In the genomic region with DNA sequence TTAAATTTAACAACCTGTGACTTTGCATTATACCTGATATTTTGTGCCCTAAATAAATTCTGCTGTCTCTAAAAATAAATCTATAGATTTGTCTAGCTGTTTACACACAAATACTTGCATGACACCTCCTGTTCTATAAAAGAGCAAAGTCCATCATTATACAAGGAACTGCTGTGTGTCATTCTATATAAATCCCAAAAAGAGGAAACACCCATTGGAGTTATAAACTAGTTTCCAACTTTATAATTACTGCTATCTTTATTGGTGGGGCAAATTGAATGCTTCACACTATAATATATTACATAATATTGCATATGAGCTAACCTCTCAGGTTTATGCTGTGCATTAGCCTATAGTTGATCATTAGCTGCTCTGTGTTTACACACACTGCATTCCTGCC, we compare ENCODE assay signal across 21 cellular contexts.
"Had no signal": no experiment of that assay in that cellular context is flagged by ENCODE, and none has a peak within 500 bp of the region (broad histone marks: within the 10 kb centered on the region; RNA-seq: fewer than 3 reads in every experiment).

No MANE protein-coding gene starts in this region.

- ATAC-seq: HepG2, Right ventricle myocardium inferior, SK-N-SH treated with all-trans-retinoic acid at 6 μM for 48 hours had no signal

- H3K9me3 ChIP-seq: Peyer's patch, SJCRH30 had no signal

- H3K27ac ChIP-seq: PC-9, SJCRH30 had no signal

- H3K4me1 ChIP-seq: SJCRH30 had no signal

- H2AFZ ChIP-seq: PC-9 had no signal

- DNase-seq: IMR-90, Karpas-422, KG1, MM.1S, NCI-H1092 treated with DMSO at 0.1 percent for 48 hours, NCI-H1436, NCI-H187, NCI-H2029, NCI-H2081 treated with DMSO at 0.1 percent for 48 hours, NCI-H2171 treated with DMSO at 0.1 percent for 48 hours, NCI-H524, NCI-H69, NCI-H774, OCI-M1, PC-9, Peyer's patch, SHP77 treated with DMSO at 0.1 percent for 48 hours, SJCRH30 had no signal

- FAIRE-seq: HepG2 had no signal

- H3K36me3 ChIP-seq: Peyer's patch, SJCRH30 had no signal

- H3K4me3 ChIP-seq: PC-9, Peyer's patch, SJCRH30 had no signal

- H3K27me3 ChIP-seq: Peyer's patch, SJCRH30 had no signal

- H3K4me2 ChIP-seq: PC-9 had no signal
